8 cellular contexts compared by ENCODE assay signal in genomic region chr3:16265455-16265786, GRCh38. TPM values are rescaled to one million over a fixed set of nuclear protein-coding genes. Genes with fewer than 3 reads are reported as not detected.
DNase-seq lines count a peak whose midpoint lies in the region; ATAC-seq, FAIRE-seq and TF ChIP-seq lines count a peak whose summit lies in the region.

No MANE protein-coding gene starts in this region.

- H3K9ac ChIP-seq in mucosa of stomach (ENCODE audit: low read length) = peak overlapping the region; percentile 79

- DNase-seq in A549 (ENCODE audit: low read depth in 1 of 2, low spot score in 1 of 2) (no peak), NCI-H1417 treated with DMSO at 0.1 percent for 48 hours (lab: John Stamatoyannopoulos, UW) (no peak), iPS-NIHi11 (ENCODE audit: low spot score) (no peak), MV-4-11 (lab: John Stamatoyannopoulos, UW) (no peak)
- no peak for DNase-seq in central memory CD8-positive, alpha-beta T cell (ENCODE audit: low spot score in 2 of 2)

- no peaks in the 10 kb centered on the region for H3K36me3 ChIP-seq in mucosa of stomach (ENCODE audit: control insufficient read depth, insufficient read depth, low read length)

- no peak for TF ChIP-seq POLR2A in A549 (IDR thresholded peaks at IDR 0.05; ENCODE audit: low read length)

- no peaks in the 10 kb centered on the region for H3K9me3 Mint-ChIP-seq in IgD-negative memory B cell
- no peaks in the 10 kb centered on the region for H3K9me3 Mint-ChIP-seq in central memory CD8-positive, alpha-beta T cell

- TF ChIP-seq CTCF in A549 (IDR thresholded peaks at IDR 0.05) = no peak

- 2% methylated on average over 6 of the region's 6 CpGs for WGBS in A549 (ENCODE audit: missing lambda C conversion rate)

- CTCF ChIA-PET in A549 (lab: Yijun Ruan, JAX) = interaction anchor here (0.8 to 6.7 kb wide), 8 partner anchors 13 to 286 kb away, joined by 3 to 41 read pairs (median 6); no protein-coding TSS in a partner anchor

- no peaks in the 10 kb centered on the region for H3K27me3 ChIP-seq in mucosa of stomach (ENCODE audit: control insufficient read depth, insufficient read depth, low read length)

- no peak for TF ChIP-seq EP300 in A549 (IDR thresholded peaks at IDR 0.05)

- no peak for TF ChIP-seq RAD21 in A549 (conservative IDR thresholded peaks at IDR 0.05 in 1 of 2, IDR thresholded peaks at IDR 0.05 in 1 of 2)

- peak overlapping the region; percentile 95 for H3K4me3 ChIP-seq in A549
- H3K4me3 ChIP-seq in mucosa of stomach (ENCODE audit: low read length) = peak overlapping the region; percentile 75

- POLR2A ChIA-PET in A549 (lab: Yijun Ruan, JAX) = interaction anchor here (0.9 to 1.7 kb wide), 2 partner anchors 11 to 468 kb away, joined by 5 to 7 read pairs; partner anchors contain the start of gene ANKRD28

- peak overlapping the region in 3 of 4 donors; percentile 99 to 100 (median 100) for H3K4me3 Mint-ChIP-seq in IgD-negative memory B cell
- peak overlapping the region; percentile 96 for H3K4me3 Mint-ChIP-seq in central memory CD8-positive, alpha-beta T cell

- no peaks in the 10 kb centered on the region for H3K27me3 Mint-ChIP-seq in IgD-negative memory B cell
- H3K27me3 Mint-ChIP-seq in central memory CD8-positive, alpha-beta T cell = no peaks in the 10 kb centered on the region

- peaks cover 10 to 27% (median 17%) of the 10 kb centered on the region in 3 donors for H3K4me1 Mint-ChIP-seq in IgD-negative memory B cell
- peaks cover 19% of the 10 kb centered on the region for H3K4me1 Mint-ChIP-seq in central memory CD8-positive, alpha-beta T cell

- no peak for ATAC-seq in A549
- no peak for ATAC-seq in central memory CD8-positive, alpha-beta T cell (replicated peaks; ENCODE audit: extremely low read depth, poor library complexity, severe bottlenecking)
- no peak for ATAC-seq in GM19351 (IDR thresholded peaks at IDR 0.05; ENCODE audit: unreplicated experiment)

- no peak for FAIRE-seq in A549 (lab: Jason Lieb, UNC)

- peak overlapping the region; percentile 94 to 100 (median 95) for H3K27ac Mint-ChIP-seq in IgD-negative memory B cell
- peak overlapping the region; percentile 97 for H3K27ac Mint-ChIP-seq in central memory CD8-positive, alpha-beta T cell (ENCODE audit: low read depth)

- H3K9me3 ChIP-seq in A549 = no peaks in the 10 kb centered on the region
- H3K9me3 ChIP-seq in mucosa of stomach (ENCODE audit: control insufficient read depth, low read length) = no peaks in the 10 kb centered on the region

- peak overlapping the region; percentile 81 to 86 for H3K27ac ChIP-seq in A549

- H3K4me1 ChIP-seq in A549 = peaks cover 19% of the 10 kb centered on the region
- H3K4me1 ChIP-seq in mucosa of stomach (ENCODE audit: control insufficient read depth, insufficient read depth, low read length) = peaks cover 17% of the 10 kb centered on the region

- peaks cover 3% of the 10 kb centered on the region for H3K36me3 Mint-ChIP-seq in IgD-negative memory B cell
- peaks cover 14% of the 10 kb centered on the region for H3K36me3 Mint-ChIP-seq in central memory CD8-positive, alpha-beta T cell (ENCODE audit: insufficient read depth)

- peak overlapping the region; percentile 83 for H3K4me2 ChIP-seq in A549

TF ChIP-seq in A549, 52 proteins besides CTCF, POLR2A, EP300 and RAD21:
- TF ChIP-seq, protein P1, sequence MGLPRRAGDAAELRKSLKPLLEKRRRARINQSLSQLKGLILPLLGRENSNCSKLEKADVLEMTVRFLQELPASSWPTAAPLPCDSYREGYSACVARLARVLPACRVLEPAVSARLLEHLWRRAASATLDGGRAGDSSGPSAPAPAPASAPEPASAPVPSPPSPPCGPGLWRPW (IDR thresholded peaks at IDR 0.05) = no peak
- TF ChIP-seq RFX5 (IDR thresholded peaks at IDR 0.05) (no peak), GATA3 (IDR thresholded peaks at IDR 0.05; ENCODE audit: borderline replicate concordance) (no peak), MAFK (IDR thresholded peaks at IDR 0.05; ENCODE audit: partially characterized antibody) (no peak), CBX2 (IDR thresholded peaks at IDR 0.05; ENCODE audit: borderline replicate concordance, low read depth) (no peak), KDM1A (IDR thresholded peaks at IDR 0.05; ENCODE audit: low read depth) (no peak), CHD4 (IDR thresholded peaks at IDR 0.05; ENCODE audit: borderline replicate concordance) (no peak)

RNA-seq across cellular contexts. Expression of gene OXNAD1, which starts 0.4 kb away (rescaled TPM):
- polyA plus RNA-seq in A549 (2011; rRNA removed) (24.2 and 25.9 TPM in 2 replicates), A549 (2017; fragmentation: RNase III; extraction: RNeasy Plus Mini Kit Qiagen cat#74134 plus additional on column Dnase treatment) (8.4 to 9.1 TPM (median 8.8 TPM) in 3 replicates), IgD-negative memory B cell (9.4 TPM)
- polyA plus RNA-seq in A549 (2012; cell fraction: cytosol; rRNA removed) = 8.2 and 9.6 TPM in 2 replicates
- 4.2 and 5.4 TPM in 2 replicates for polyA plus RNA-seq in A549 (2012; cell fraction: nucleus; rRNA removed)
- polyA minus RNA-seq in A549 (2011; rRNA and poly(A)+ RNA removed) = 19.5 and 24.8 TPM in 2 replicates

RNA-seq across cellular contexts. Expression of gene DPH3, which starts 0.7 kb away (rescaled TPM):
- polyA plus RNA-seq in A549 (2011; rRNA removed) (34.7 and 37.5 TPM in 2 replicates), A549 (2017; fragmentation: RNase III; extraction: RNeasy Plus Mini Kit Qiagen cat#74134 plus additional on column Dnase treatment) (20.3 to 21.8 TPM (median 20.5 TPM) in 3 replicates), IgD-negative memory B cell (22.7 TPM)
- polyA plus RNA-seq in A549 (2012; cell fraction: cytosol; rRNA removed) = 7.3 and 7.4 TPM in 2 replicates
- 1.7 and 2.7 TPM in 2 replicates for polyA plus RNA-seq in A549 (2012; cell fraction: nucleus; rRNA removed)
- 10.4 and 11.5 TPM in 2 replicates for polyA minus RNA-seq in A549 (2011; rRNA and poly(A)+ RNA removed)
